In genomic region chr3:67423722-67424121, GRCh38 we compare ENCODE assay signal across 24 cellular contexts.
DNase-seq lines count a peak whose midpoint lies in the region; ATAC-seq lines count a peak whose summit lies in the region.
"Had no signal": no experiment of that assay in that cellular context is flagged by ENCODE, and none has a peak within 500 bp of the region (broad histone marks: within the 10 kb centered on the region; RNA-seq: fewer than 3 reads in every experiment).

No MANE protein-coding gene starts in this region.

- peaks cover 46 to 62% of the 10 kb centered on the region in 2 donors for H3K36me3 Mint-ChIP-seq in stimulated activated naive B cell treated with anti-CD40 and anti-IgM and Interleukin-4, amounts not matched to agents 10 μg/mL and 1 μg/mL and 100 μg/mL, for 72 hours

- ATAC-seq in GM18502 (IDR thresholded peaks at IDR 0.05; ENCODE audit: poor library complexity, unreplicated experiment), result peak; percentile 58
- peak; percentile 40 for ATAC-seq in HG03565 (IDR thresholded peaks at IDR 0.05; ENCODE audit: unreplicated experiment)
- peak; percentile 41 to 45 for ATAC-seq in stimulated activated naive B cell treated with anti-CD40 and anti-IgM and Interleukin-4, amounts not matched to agents 10 μg/mL and 1 μg/mL and 100 μg/mL, for 72 hours (replicated peaks)
- ATAC-seq in stimulated activated naive CD8-positive, alpha-beta T cell treated with anti-CD3 and anti-CD28 coated beads, Interleukin-15, Interleukin-2, amounts not matched to agents 100 U/mL and 50 U/mL, for 24 hours, result no peak
- ATAC-seq: GM12878 had no signal

- peaks cover 4 to 9% of the 10 kb centered on the region in 2 donors for H3K4me1 Mint-ChIP-seq in stimulated activated naive B cell treated with anti-CD40 and anti-IgM and Interleukin-4, amounts not matched to agents 10 μg/mL and 1 μg/mL and 100 μg/mL, for 72 hours
- H3K4me1 Mint-ChIP-seq: CD14-positive monocyte had no signal

- H3K4me3 Mint-ChIP-seq in stimulated activated naive B cell treated with anti-CD40 and anti-IgM and Interleukin-4, amounts not matched to agents 10 μg/mL and 1 μg/mL and 100 μg/mL, for 72 hours, result no peak overlapping the region
- H3K4me3 Mint-ChIP-seq: CD14-positive monocyte; CD4-positive, alpha-beta memory T cell; CD4-positive, CD25-positive, alpha-beta regulatory T cell; CD8-positive, alpha-beta memory T cell had no signal

- peaks cover 6 to 11% of the 10 kb centered on the region in 2 donors for H3K9me3 Mint-ChIP-seq in stimulated activated naive B cell treated with anti-CD40 and anti-IgM and Interleukin-4, amounts not matched to agents 10 μg/mL and 1 μg/mL and 100 μg/mL, for 72 hours

- H3K27me3 Mint-ChIP-seq in stimulated activated naive B cell treated with anti-CD40 and anti-IgM and Interleukin-4, amounts not matched to agents 10 μg/mL and 1 μg/mL and 100 μg/mL, for 72 hours, result no peaks in the 10 kb centered on the region
- H3K27me3 Mint-ChIP-seq: CD4-positive, alpha-beta memory T cell; CD4-positive, CD25-positive, alpha-beta regulatory T cell; CD8-positive, alpha-beta memory T cell had no signal

- DNase-seq in stimulated activated naive B cell treated with anti-CD40 and anti-IgM and Interleukin-4, amounts not matched to agents 10 μg/mL and 1 μg/mL and 100 μg/mL, for 72 hours, result no peak
- no peak for DNase-seq in stimulated activated CD4-positive, alpha-beta T cell treated with anti-CD3 and anti-CD28 coated beads, Interleukin-4, amount 100 ng/mL, for 24 hours
- no peak for DNase-seq in stimulated activated naive CD8-positive, alpha-beta T cell treated with anti-CD3 and anti-CD28 coated beads, Interleukin-15, Interleukin-2, amounts not matched to agents 100 U/mL and 50 U/mL, for 24 hours
- DNase-seq in substantia nigra (lab: John Stamatoyannopoulos, UW), result no peak
- DNase-seq: 8988T; ACHN; BE2C; C1 segment of cervical spinal cord; CD4-positive, alpha-beta memory T cell; CD4-positive, CD25-positive, alpha-beta regulatory T cell; CD8-positive, alpha-beta memory T cell; COR-L47; DMS 273 treated with DMSO at 0.1 percent for 48 hours; DMS153; DMS53; DMS79; DND-41; EL; GDM1 had no signal

- no peak overlapping the region for H3K27ac Mint-ChIP-seq in stimulated activated naive B cell treated with anti-CD40 and anti-IgM and Interleukin-4, amounts not matched to agents 10 μg/mL and 1 μg/mL and 100 μg/mL, for 72 hours
- H3K27ac Mint-ChIP-seq: CD14-positive monocyte; CD4-positive, alpha-beta memory T cell; CD8-positive, alpha-beta memory T cell had no signal

- H3K27ac ChIP-seq in substantia nigra (ENCODE audit: low read depth, low read length, poor library complexity, severe bottlenecking), result no peak overlapping the region
- H3K27ac ChIP-seq: BLaER1 had no signal
